Comparison of ENCODE assay signal across 2 cellular contexts in the genomic region with DNA sequence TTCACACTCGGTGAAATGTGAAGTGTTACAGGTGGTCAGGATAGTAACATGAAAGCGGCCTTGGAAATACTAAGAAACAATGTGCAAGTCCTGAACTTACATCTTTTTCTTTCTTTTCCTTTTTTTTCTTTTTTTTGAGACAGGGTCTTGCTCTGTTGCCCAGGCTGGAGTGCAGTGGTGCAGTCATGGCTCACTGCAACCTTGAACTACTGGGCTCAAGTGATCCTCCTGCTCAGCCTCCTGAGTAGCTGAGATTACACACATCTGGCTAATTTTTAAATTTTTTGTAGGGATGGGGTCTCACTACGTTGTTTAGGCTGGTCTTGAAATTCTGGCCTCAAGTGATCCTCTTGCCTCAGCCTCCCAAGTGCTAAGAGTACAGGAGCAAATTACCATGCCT.
A peak's percentile ranks its signal among the peaks of the same experiment; 100 is the strongest.
TF ChIP-seq lines count a peak whose summit lies in the region.

No MANE protein-coding gene starts in this region.

TF ChIP-seq in IMR-90, 13 proteins besides CTCF, POLR2A, EP300 and RAD21:
- TF ChIP-seq MAZ (IDR thresholded peaks at IDR 0.05; ENCODE audit: borderline replicate concordance, low read depth, low read length) (no peak), BHLHE40 (IDR thresholded peaks at IDR 0.05; ENCODE audit: low read depth, low read length) (no peak), NFE2L2 (IDR thresholded peaks at IDR 0.05; ENCODE audit: low read depth, low read length) (no peak), RFX5 (IDR thresholded peaks at IDR 0.05; ENCODE audit: low read depth, low read length) (no peak), CHD1 (IDR thresholded peaks at IDR 0.05; ENCODE audit: low read depth, low read length) (no peak), SMC3 (IDR thresholded peaks at IDR 0.05; ENCODE audit: low read depth, low read length) (no peak), MXI1 (IDR thresholded peaks at IDR 0.05; ENCODE audit: borderline replicate concordance, low read depth, low read length) (no peak), MAFK (IDR thresholded peaks at IDR 0.05; ENCODE audit: low read depth, low read length) (no peak), CEBPB (IDR thresholded peaks at IDR 0.05; ENCODE audit: low read depth, low read length) (no peak), FOS (IDR thresholded peaks at IDR 0.05; ENCODE audit: low read depth, low read length) (no peak)
- TF ChIP-seq, protein P1, sequence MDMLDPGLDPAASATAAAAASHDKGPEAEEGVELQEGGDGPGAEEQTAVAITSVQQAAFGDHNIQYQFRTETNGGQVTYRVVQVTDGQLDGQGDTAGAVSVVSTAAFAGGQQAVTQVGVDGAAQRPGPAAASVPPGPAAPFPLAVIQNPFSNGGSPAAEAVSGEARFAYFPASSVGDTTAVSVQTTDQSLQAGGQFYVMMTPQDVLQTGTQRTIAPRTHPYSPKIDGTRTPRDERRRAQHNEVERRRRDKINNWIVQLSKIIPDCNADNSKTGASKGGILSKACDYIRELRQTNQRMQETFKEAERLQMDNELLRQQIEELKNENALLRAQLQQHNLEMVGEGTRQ (IDR thresholded peaks at IDR 0.05; ENCODE audit: low read depth, low read length) = no peak
- TF ChIP-seq, protein P2, sequence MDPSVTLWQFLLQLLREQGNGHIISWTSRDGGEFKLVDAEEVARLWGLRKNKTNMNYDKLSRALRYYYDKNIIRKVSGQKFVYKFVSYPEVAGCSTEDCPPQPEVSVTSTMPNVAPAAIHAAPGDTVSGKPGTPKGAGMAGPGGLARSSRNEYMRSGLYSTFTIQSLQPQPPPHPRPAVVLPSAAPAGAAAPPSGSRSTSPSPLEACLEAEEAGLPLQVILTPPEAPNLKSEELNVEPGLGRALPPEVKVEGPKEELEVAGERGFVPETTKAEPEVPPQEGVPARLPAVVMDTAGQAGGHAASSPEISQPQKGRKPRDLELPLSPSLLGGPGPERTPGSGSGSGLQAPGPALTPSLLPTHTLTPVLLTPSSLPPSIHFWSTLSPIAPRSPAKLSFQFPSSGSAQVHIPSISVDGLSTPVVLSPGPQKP (IDR thresholded peaks at IDR 0.05; ENCODE audit: borderline replicate concordance, low read depth, low read length) = no peak

TF ChIP-seq in K562, 482 proteins besides CTCF, POLR2A, EP300 and RAD21:
- TF ChIP-seq ILK (tag; IDR thresholded peaks at IDR 0.05; ENCODE audit: borderline replicate concordance, low read depth) (no peak), ZNF121 (CRISPR knock-in tag; conservative IDR thresholded peaks at IDR 0.05) (peak; percentile 71)
